12 cellular contexts compared by ENCODE assay signal in genomic region chr15:22262613-22263020, GRCh38.
DNase-seq lines count a peak whose midpoint lies in the region; ATAC-seq and TF ChIP-seq lines count a peak whose summit lies in the region.
"Had no signal": no experiment of that assay in that cellular context is flagged by ENCODE, and none has a peak within 500 bp of the region (broad histone marks: within the 10 kb centered on the region; RNA-seq: fewer than 3 reads in every experiment).

No MANE protein-coding gene starts in this region.

- H3K27ac Mint-ChIP-seq in CD14-positive monocyte, result no peak overlapping the region
- H3K27ac Mint-ChIP-seq in effector memory CD8-positive, alpha-beta T cell, result no peak overlapping the region
- no peak overlapping the region for H3K27ac Mint-ChIP-seq in natural killer cell treated with Interleukin-12 subunit alpha and Interleukin-12 subunit beta and Interleukin-15 and Interleukin-18, amount 100 ng/mL, for 72 hours

- ATAC-seq in effector memory CD8-positive, alpha-beta T cell (replicated peaks), result peak; percentile 48
- peak; percentile 83 to 94 for ATAC-seq in natural killer cell treated with Interleukin-12 subunit alpha and Interleukin-12 subunit beta and Interleukin-15 and Interleukin-18, amount 100 ng/mL, for 72 hours
- ATAC-seq in HG03139 (IDR thresholded peaks at IDR 0.05; ENCODE audit: unreplicated experiment) (no peak), GM19035 (IDR thresholded peaks at IDR 0.05; ENCODE audit: unreplicated experiment) (no peak)
- ATAC-seq: SK-N-SH treated with all-trans-retinoic acid at 6 μM for 48 hours had no signal

- H3K36me3 Mint-ChIP-seq in CD14-positive monocyte, result no peaks in the 10 kb centered on the region
- no peaks in the 10 kb centered on the region for H3K36me3 Mint-ChIP-seq in effector memory CD8-positive, alpha-beta T cell (ENCODE audit: insufficient read depth)
- H3K36me3 Mint-ChIP-seq in natural killer cell treated with Interleukin-12 subunit alpha and Interleukin-12 subunit beta and Interleukin-15 and Interleukin-18, amount 100 ng/mL, for 72 hours, result no peaks in the 10 kb centered on the region

- H3K27me3 ChIP-seq in HL-60 (ENCODE audit: insufficient read depth, poor library complexity, severe bottlenecking) (no peaks in the 10 kb centered on the region), HAP-1 (ENCODE audit: low read depth) (no peaks in the 10 kb centered on the region)

- H3K27me3 Mint-ChIP-seq in CD14-positive monocyte (ENCODE audit: low read depth in 3 of 3), result peaks cover 4 to 15% (median 4%) of the 10 kb centered on the region in 3 donors
- H3K27me3 Mint-ChIP-seq in effector memory CD8-positive, alpha-beta T cell, result peaks cover 0 to 9% of the 10 kb centered on the region in 2 donors
- H3K27me3 Mint-ChIP-seq in natural killer cell treated with Interleukin-12 subunit alpha and Interleukin-12 subunit beta and Interleukin-15 and Interleukin-18, amount 100 ng/mL, for 72 hours, result no peaks in the 10 kb centered on the region

- peaks cover 6 to 9% (median 9%) of the 10 kb centered on the region in 7 donors for H3K9me3 Mint-ChIP-seq in CD14-positive monocyte
- H3K9me3 Mint-ChIP-seq in effector memory CD8-positive, alpha-beta T cell, result no peaks in the 10 kb centered on the region
- H3K9me3 Mint-ChIP-seq in natural killer cell treated with Interleukin-12 subunit alpha and Interleukin-12 subunit beta and Interleukin-15 and Interleukin-18, amount 100 ng/mL, for 72 hours, result no peaks in the 10 kb centered on the region

- H3K4me3 ChIP-seq in HL-60 (replicated peaks; ENCODE audit: insufficient read depth, low read length), result no peak overlapping the region
- no peak overlapping the region for H3K4me3 ChIP-seq in HAP-1

- no peak overlapping the region for H3K4me3 Mint-ChIP-seq in CD14-positive monocyte
- H3K4me3 Mint-ChIP-seq in effector memory CD8-positive, alpha-beta T cell, result no peak overlapping the region
- no peak overlapping the region for H3K4me3 Mint-ChIP-seq in natural killer cell treated with Interleukin-12 subunit alpha and Interleukin-12 subunit beta and Interleukin-15 and Interleukin-18, amount 100 ng/mL, for 72 hours

- TF ChIP-seq CTCF in CD14-positive monocyte (IDR thresholded peaks at IDR 0.05) (no peak), HL-60 (IDR thresholded peaks at IDR 0.05; ENCODE audit: insufficient read depth, low read length) (no peak)

- H3K4me1 ChIP-seq in HAP-1, result no peaks in the 10 kb centered on the region
- H3K4me1 ChIP-seq: Caco-2 had no signal

- in situ Hi-C loops in HAP-1 (cut with MboI; ENCODE audit: low sequenced_read_pairs), result no loop called here

- intact Hi-C loops in CD14-positive monocyte (cut with micrococcal nuclease), result no loop called here

- DNase-seq in CD14-positive monocyte (ENCODE audit: low spot score) (peak; percentile 92), HL-60 (ENCODE audit: low read depth in 1 of 2, low spot score in 1 of 2) (peak; percentile 72 to 86), HAP-1 (ENCODE audit: low spot score in 2 of 2) (no peak), midbrain (lab: John Stamatoyannopoulos, UW) (no peak)
- no peak for DNase-seq in effector memory CD8-positive, alpha-beta T cell
- peak; percentile 93 for DNase-seq in natural killer cell treated with Interleukin-12 subunit alpha and Interleukin-12 subunit beta and Interleukin-15 and Interleukin-18, amount 100 ng/mL, for 72 hours (ENCODE audit: low spot score)
- DNase-seq: Caco-2, NCI-H1092 treated with DMSO at 0.1 percent for 48 hours, NCI-H774 had no signal

- peaks cover 4% of the 10 kb centered on the region for H3K4me1 Mint-ChIP-seq in CD14-positive monocyte
- peaks cover 9 to 12% of the 10 kb centered on the region in 2 donors for H3K4me1 Mint-ChIP-seq in effector memory CD8-positive, alpha-beta T cell (ENCODE audit: low read depth in 2 of 2)
- peaks cover 13 to 16% of the 10 kb centered on the region in 2 donors for H3K4me1 Mint-ChIP-seq in natural killer cell treated with Interleukin-12 subunit alpha and Interleukin-12 subunit beta and Interleukin-15 and Interleukin-18, amount 100 ng/mL, for 72 hours (ENCODE audit: low read depth in 2 of 2)

- peaks cover 37% of the 10 kb centered on the region for H3K9me3 ChIP-seq in HAP-1
- H3K9me3 ChIP-seq: Caco-2 had no signal

- H3K36me3 ChIP-seq in HAP-1 (replicated peaks), result no peaks in the 10 kb centered on the region

- H3K27ac ChIP-seq in HL-60 (replicated peaks), result no peak overlapping the region

Comparison
In these comparisons a context has a peak if more than half of its experiments do, and no peak if none do; other contexts are left out.
1. DNase-seq: peak in CD14-positive monocyte (single experiment), HL-60 (2 of 2) and natural killer cell treated with Interleukin-12 subunit alpha and Interleukin-12 subunit beta and Interleukin-15 and Interleukin-18, amount 100 ng/mL, for 72 hours (single experiment); none in effector memory CD8-positive, alpha-beta T cell (0 of 3), HAP-1 (0 of 2) and midbrain (single experiment).
2. ATAC-seq: peak in effector memory CD8-positive, alpha-beta T cell (single experiment) and natural killer cell treated with Interleukin-12 subunit alpha and Interleukin-12 subunit beta and Interleukin-15 and Interleukin-18, amount 100 ng/mL, for 72 hours (2 of 2); none in HG03139 (single experiment) and GM19035 (single experiment).